20 cellular contexts compared by ENCODE assay signal in the genomic region with DNA sequence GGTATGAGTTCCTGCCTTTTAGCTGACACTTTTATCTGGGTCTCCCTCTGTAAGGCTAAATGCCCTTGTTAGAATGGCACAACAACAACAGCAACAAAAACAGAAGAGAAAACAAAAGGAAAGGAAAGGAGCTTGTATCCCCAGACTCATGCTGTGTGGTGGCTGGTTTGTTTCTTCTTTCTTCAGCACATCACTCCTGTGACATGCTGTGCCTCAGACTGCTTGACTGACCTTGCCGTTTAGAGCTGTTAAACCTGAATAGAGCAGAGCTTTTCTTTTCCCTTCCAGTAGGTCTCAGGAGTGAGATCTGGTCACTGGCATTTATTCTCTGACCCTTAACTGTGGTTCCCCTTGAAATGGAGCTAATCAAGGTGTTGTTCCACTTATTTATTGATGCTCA. TPM values are rescaled to one million over a fixed set of nuclear protein-coding genes. Genes with fewer than 3 reads are reported as not detected.
DNase-seq lines count a peak whose midpoint lies in the region; ATAC-seq and FAIRE-seq lines count a peak whose summit lies in the region.
"Had no signal": no experiment of that assay in that cellular context is flagged by ENCODE, and none has a peak within 500 bp of the region (broad histone marks: within the 10 kb centered on the region; RNA-seq: fewer than 3 reads in every experiment).

No MANE protein-coding gene starts in this region.

- no peaks in the 10 kb centered on the region for H3K36me3 ChIP-seq in H7 (replicated peaks; ENCODE audit: control insufficient read depth, insufficient read depth, low read length)
- no peaks in the 10 kb centered on the region for H3K36me3 ChIP-seq in small intestine (ENCODE audit: control insufficient read depth in 2 of 2, insufficient read depth in 2 of 2, low read length in 2 of 2)
- H3K36me3 ChIP-seq: BLaER1 treated with 17β-estradiol and CSF1 and Interleukin-3, amounts not matched to agents 10 nM and 100 nM; HAP-1 had no signal

- H3K27ac ChIP-seq in small intestine (ENCODE audit: low read depth in 1 of 2, low read length in 1 of 2): no peak overlapping the region
- H3K27ac ChIP-seq: BLaER1 treated with 17β-estradiol and CSF1 and Interleukin-3, amounts not matched to agents 10 nM and 100 nM had no signal

- H3K27me3 ChIP-seq in H7 (ENCODE audit: control insufficient read depth, insufficient read depth, low read length): no peaks in the 10 kb centered on the region
- no peaks in the 10 kb centered on the region for H3K27me3 ChIP-seq in small intestine (ENCODE audit: control insufficient read depth in 2 of 2, insufficient read depth in 2 of 2, low read length in 2 of 2)
- H3K27me3 ChIP-seq: BLaER1 treated with 17β-estradiol and CSF1 and Interleukin-3, amounts not matched to agents 10 nM and 100 nM had no signal

- H3K4me3 ChIP-seq in H7 (ENCODE audit: insufficient read depth, low read depth, low read length) (no peak overlapping the region), small intestine (ENCODE audit: low read depth in 1 of 2, low read length in 2 of 2) (no peak overlapping the region)
- H3K4me3 ChIP-seq: BLaER1 treated with 17β-estradiol and CSF1 and Interleukin-3, amounts not matched to agents 10 nM and 100 nM; HAP-1 had no signal

- no peak for ATAC-seq in GM21447 (IDR thresholded peaks at IDR 0.05; ENCODE audit: unreplicated experiment)
- ATAC-seq: CD8-positive, alpha-beta T cell had no signal

- no peaks in the 10 kb centered on the region for H3K9me3 ChIP-seq in small intestine (ENCODE audit: control insufficient read depth, low read depth)
- H3K9me3 ChIP-seq: BLaER1 treated with 17β-estradiol and CSF1 and Interleukin-3, amounts not matched to agents 10 nM and 100 nM; HAP-1 had no signal

- H3K4me1 ChIP-seq in small intestine (ENCODE audit: control insufficient read depth in 2 of 2, insufficient read depth in 1 of 2, low read depth in 1 of 2, low read length in 1 of 2): no peaks in the 10 kb centered on the region
- H3K4me1 ChIP-seq: BLaER1 treated with 17β-estradiol and CSF1 and Interleukin-3, amounts not matched to agents 10 nM and 100 nM; HAP-1 had no signal

- 7 to 24% (median 11%) methylated on average over 1 of the region's 1 CpG for WGBS in small intestine, 3 donors

- peak; percentile 13 for DNase-seq in ELF-1 (ENCODE audit: low read depth, low spot score)
- DNase-seq in H7: peak; percentile 10
- peak; percentile 68 for DNase-seq in cerebellar cortex (ENCODE audit: low spot score)
- peak; percentile 31 for DNase-seq in medulla oblongata (ENCODE audit: extremely low spot score)
- no peak for DNase-seq in T-helper 9 cell
- DNase-seq in urothelium cell line (ENCODE audit: low spot score): no peak
- DNase-seq in small intestine: no peak
- DNase-seq: CD8-positive, alpha-beta T cell; DMS79; Karpas-422; NCI-H1417 treated with DMSO at 0.1 percent for 48 hours; NCI-H2029; RPMI8226; SHP77 treated with DMSO at 0.1 percent for 48 hours; T-helper 1 cell had no signal

- FAIRE-seq in urothelium cell line (lab: Jason Lieb, UNC) (no peak), small intestine (lab: Jason Lieb, UNC) (no peak)
- FAIRE-seq: HTR-8/SVneo had no signal

RNA-seq across cellular contexts. Expression of gene GALNT13, which starts 18.9 kb away (rescaled TPM):
- 7.1 and 8.7 TPM in 2 replicates for total RNA-seq in H7 (2014; rRNA removed; shearing (Covaris generic))
- polyA plus RNA-seq in small intestine: under 1 TPM in 1 of 3 donors, not detected in 2; 0.21 TPM
- polyA plus RNA-seq: IgD-negative memory B cell had no signal

Comparison
In these comparisons a context has a peak if more than half of its experiments do, and no peak if none do; other contexts are left out.
1. DNase-seq: peak in ELF-1 (single experiment), H7 (single experiment), cerebellar cortex (single experiment) and medulla oblongata (single experiment); none in T-helper 9 cell (single experiment), urothelium cell line (single experiment) and small intestine (single experiment).